ENCODE assay signal across 15 cellular contexts in genomic region chr10:60323171-60323570, GRCh38.
DNase-seq lines count a peak whose midpoint lies in the region; ATAC-seq and TF ChIP-seq lines count a peak whose summit lies in the region.
"Had no signal": no experiment of that assay in that cellular context is flagged by ENCODE, and none has a peak within 500 bp of the region (broad histone marks: within the 10 kb centered on the region; RNA-seq: fewer than 3 reads in every experiment).

No MANE protein-coding gene starts in this region.

- H3K27me3 Mint-ChIP-seq in activated CD8-positive, alpha-beta memory T cell treated with anti-CD3 and anti-CD28 coated beads, Interleukin-2, amount 10 ng/mL, durations not matched to agents 7 days and 5 days, result no peaks in the 10 kb centered on the region
- H3K27me3 Mint-ChIP-seq: CD4-positive, alpha-beta memory T cell had no signal

- no peak overlapping the region for H3K4me3 Mint-ChIP-seq in activated CD8-positive, alpha-beta memory T cell treated with anti-CD3 and anti-CD28 coated beads, Interleukin-2, amount 10 ng/mL, durations not matched to agents 7 days and 5 days
- H3K4me3 Mint-ChIP-seq: CD14-positive monocyte; CD4-positive, alpha-beta memory T cell; H9 had no signal

- no peak overlapping the region for H3K4me3 ChIP-seq in fibroblast of villous mesenchyme (ENCODE audit: low read depth, low read length)
- H3K4me3 ChIP-seq: A549, BLaER1 had no signal

- H3K27ac ChIP-seq in substantia nigra (ENCODE audit: low read depth, low read length, poor library complexity, severe bottlenecking), result peak overlapping the region; percentile 3
- H3K27ac ChIP-seq: 22Rv1, A549, BLaER1 had no signal

- H3K9me3 Mint-ChIP-seq in activated CD8-positive, alpha-beta memory T cell treated with anti-CD3 and anti-CD28 coated beads, Interleukin-2, amount 10 ng/mL, durations not matched to agents 7 days and 5 days (ENCODE audit: low read depth), result no peaks in the 10 kb centered on the region
- H3K9me3 Mint-ChIP-seq: CD4-positive, alpha-beta memory T cell had no signal

- no peak for TF ChIP-seq CTCF in fibroblast of villous mesenchyme (IDR thresholded peaks at IDR 0.05; ENCODE audit: insufficient read depth, low read depth, low read length)

- CTCF ChIA-PET in activated CD8-positive, alpha-beta memory T cell treated with anti-CD3 and anti-CD28 coated beads, Interleukin-2, amount 10 ng/mL, durations not matched to agents 7 days and 5 days (lab: Charles Lee), result no interaction called here

- no peak overlapping the region for H3K27ac Mint-ChIP-seq in activated CD8-positive, alpha-beta memory T cell treated with anti-CD3 and anti-CD28 coated beads, Interleukin-2, amount 10 ng/mL, durations not matched to agents 7 days and 5 days
- H3K27ac Mint-ChIP-seq: CD14-positive monocyte, H9 had no signal

- no peaks in the 10 kb centered on the region for H3K4me1 Mint-ChIP-seq in activated CD8-positive, alpha-beta memory T cell treated with anti-CD3 and anti-CD28 coated beads, Interleukin-2, amount 10 ng/mL, durations not matched to agents 7 days and 5 days
- H3K4me1 Mint-ChIP-seq: CD14-positive monocyte had no signal

- DNase-seq in NCI-H82 (lab: John Stamatoyannopoulos, UW), result peak; percentile 14
- no peak for DNase-seq in NCI-H82 treated with DMSO at 0.1 percent for 48 hours (lab: John Stamatoyannopoulos, UW; ENCODE audit: unreplicated experiment)
- peak; percentile 22 for DNase-seq in fibroblast of villous mesenchyme (ENCODE audit: low read depth)
- DNase-seq in substantia nigra (lab: John Stamatoyannopoulos, UW), result no peak
- DNase-seq in NCI-H1694 treated with DMSO at 0.1 percent for 48 hours (lab: John Stamatoyannopoulos, UW), result no peak
- DNase-seq in activated CD8-positive, alpha-beta memory T cell treated with anti-CD3 and anti-CD28 coated beads, Interleukin-2, amount 10 ng/mL, durations not matched to agents 7 days and 5 days, result no peak
- no peak for DNase-seq in HCEC 1CT
- DNase-seq: CD4-positive, alpha-beta memory T cell; DMS79 treated with DMSO at 0.1 percent for 48 hours; GF-D8; H9 had no signal

- no peak for ATAC-seq in activated CD8-positive, alpha-beta memory T cell treated with anti-CD3 and anti-CD28 coated beads, Interleukin-2, amount 10 ng/mL, durations not matched to agents 7 days and 5 days
- ATAC-seq: A549 had no signal

- H3K36me3 Mint-ChIP-seq in activated CD8-positive, alpha-beta memory T cell treated with anti-CD3 and anti-CD28 coated beads, Interleukin-2, amount 10 ng/mL, durations not matched to agents 7 days and 5 days, result no peaks in the 10 kb centered on the region
- H3K36me3 Mint-ChIP-seq: CD14-positive monocyte had no signal

Comparison
In these comparisons a context has a peak if more than half of its experiments do, and no peak if none do; other contexts are left out.
1. DNase-seq: peak in NCI-H82 (single experiment) and fibroblast of villous mesenchyme (single experiment); none in NCI-H82 treated with DMSO at 0.1 percent for 48 hours (single experiment), substantia nigra (0 of 49), NCI-H1694 treated with DMSO at 0.1 percent for 48 hours (single experiment), activated CD8-positive, alpha-beta memory T cell treated with anti-CD3 and anti-CD28 coated beads, Interleukin-2, amount 10 ng/mL, durations not matched to agents 7 days and 5 days (single experiment) and HCEC 1CT (single experiment).